8 cellular contexts compared by ENCODE assay signal in the genomic region with DNA sequence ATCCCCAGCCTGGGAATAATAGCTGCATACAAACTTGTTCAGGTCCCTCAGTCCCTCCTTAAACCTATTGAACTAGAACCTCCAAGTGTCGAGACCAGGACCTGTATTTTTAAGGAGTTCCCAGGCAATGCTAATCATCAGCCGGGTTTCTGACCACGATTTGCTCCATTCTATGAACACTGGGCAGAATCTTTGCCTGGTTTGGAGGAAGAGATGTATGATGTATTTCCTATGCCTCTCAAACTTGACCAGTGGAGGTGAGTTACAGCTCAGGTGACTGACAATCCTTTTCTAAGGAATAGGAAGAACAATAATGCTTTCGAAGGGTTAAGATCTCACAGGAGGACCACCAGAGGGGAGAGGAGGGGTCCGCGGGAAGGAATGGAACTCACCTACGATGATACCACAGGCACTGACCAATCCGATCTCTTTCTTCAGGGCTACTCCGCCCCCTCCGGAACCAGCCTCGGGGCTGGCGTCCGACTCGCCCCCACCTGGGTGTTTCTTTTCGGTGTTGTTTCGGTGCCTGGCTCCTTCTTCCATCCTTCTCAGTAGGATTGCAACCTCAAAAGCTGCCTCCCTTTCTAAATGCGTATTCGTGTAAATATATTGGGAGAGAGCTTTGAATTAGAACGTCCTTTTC. TPM values are rescaled to one million over a fixed set of nuclear protein-coding genes. Genes with fewer than 3 reads are reported as not detected.
DNase-seq lines count a peak whose midpoint lies in the region; ATAC-seq, FAIRE-seq and TF ChIP-seq lines count a peak whose summit lies in the region.
"Had no signal": no experiment of that assay in that cellular context is flagged by ENCODE, and none has a peak within 500 bp of the region (broad histone marks: within the 10 kb centered on the region; RNA-seq: fewer than 3 reads in every experiment).

No MANE protein-coding gene starts in this region.

- intact Hi-C loops in endothelial cell of umbilical vein (cut with micrococcal nuclease) (loop anchor here (1.0 to 10.0 kb wide), 3 partner anchors 28 to 198 kb away; partner anchors contain the start of gene AJUBA), mucosa of descending colon (cut with DNase I, micrococcal nuclease) (no loop called here)

- POLR2A ChIA-PET in endothelial cell of umbilical vein (lab: Charles Lee): interaction anchor here (0.6 to 0.7 kb wide), 2 partner anchors 60 to 900 kb away, joined by 4 to 10 read pairs; no protein-coding TSS in a partner anchor

- H3K9ac ChIP-seq in endothelial cell of umbilical vein (replicated peaks; ENCODE audit: extremely low read depth, insufficient read depth, low read length) (no peak overlapping the region), subcutaneous abdominal adipose tissue (ENCODE audit: low read length in 5 of 5) (peak overlapping the region in 3 of 5 donors; percentile 31 to 62 (median 54))

- BruUV-seq in endothelial cell of umbilical vein (replicated peaks; lab: Mats Ljungman, UMichigan): no TSS peak

- no peaks in the 10 kb centered on the region for H3K9me3 ChIP-seq in endothelial cell of umbilical vein (replicated peaks; ENCODE audit: control insufficient read depth, insufficient read depth, low read length)
- H3K9me3 ChIP-seq in mucosa of descending colon: no peaks in the 10 kb centered on the region
- H3K9me3 ChIP-seq in subcutaneous abdominal adipose tissue (ENCODE audit: control insufficient read depth in 5 of 5, low read length in 5 of 5): no peaks in the 10 kb centered on the region

- peak overlapping the region; percentile 51 for H2AFZ ChIP-seq in endothelial cell of umbilical vein (ENCODE audit: low read depth, low read length)

- TF ChIP-seq CTCF in LNCaP clone FGC (IDR thresholded peaks at IDR 0.05; ENCODE audit: control insufficient read depth, extremely low read depth, insufficient read depth) (no peak), endothelial cell of umbilical vein (IDR thresholded peaks at IDR 0.05; ENCODE audit: extremely low read depth in 1 of 2, insufficient read depth in 1 of 2, low read depth in 1 of 2, low read length in 2 of 2) (no peak), mucosa of descending colon (IDR thresholded peaks at IDR 0.05) (no peak), GM10266 (IDR thresholded peaks at IDR 0.05; ENCODE audit: control insufficient read depth, insufficient read depth, low read depth, missing control alignments) (no peak)

- H3K4me1 ChIP-seq in endothelial cell of umbilical vein (ENCODE audit: control insufficient read depth, extremely low read depth, insufficient read depth, low read length): peaks cover 23% of the 10 kb centered on the region
- no peaks in the 10 kb centered on the region for H3K4me1 ChIP-seq in mucosa of descending colon (ENCODE audit: low read depth)
- peaks cover 0 to 30% (median 27%) of the 10 kb centered on the region in 5 donors for H3K4me1 ChIP-seq in subcutaneous abdominal adipose tissue (ENCODE audit: control insufficient read depth in 5 of 5, insufficient read depth in 5 of 5, low read length in 5 of 5)

- FAIRE-seq in endothelial cell of umbilical vein (lab: Jason Lieb, UNC): peak; percentile 61

- H3K4me3 ChIP-seq in LNCaP clone FGC (ENCODE audit: low read depth, low read length) (peak overlapping the region; percentile 16; the same call in 1 of the 2 replicates), endothelial cell of umbilical vein (replicated peaks in 1 of 3; ENCODE audit: insufficient read depth in 1 of 3, low read depth in 1 of 3, low read length in 3 of 3) (peak overlapping the region; percentile 35 to 92 (median 67)), mucosa of descending colon (peak overlapping the region; percentile 3), subcutaneous abdominal adipose tissue (ENCODE audit: low read depth in 1 of 5, low read length in 5 of 5) (peak overlapping the region; percentile 50 to 74 (median 65))

- H3K36me3 ChIP-seq in endothelial cell of umbilical vein (ENCODE audit: control insufficient read depth in 2 of 2, extremely low read depth in 1 of 2, insufficient read depth in 2 of 2, low read length in 2 of 2) (no peaks in the 10 kb centered on the region), mucosa of descending colon (ENCODE audit: low read depth) (no peaks in the 10 kb centered on the region), subcutaneous abdominal adipose tissue (ENCODE audit: control insufficient read depth in 5 of 5, insufficient read depth in 5 of 5, low read length in 5 of 5) (no peaks in the 10 kb centered on the region)

- ATAC-seq in mucosa of descending colon (peak; percentile 84), GM21786 (IDR thresholded peaks at IDR 0.05; ENCODE audit: unreplicated experiment) (no peak)

- DNase-seq in LNCaP clone FGC (ENCODE audit: low read depth): no peak
- DNase-seq in activated CD4-positive, alpha-beta T cell treated with anti-CD3 and anti-CD28 coated beads for 4 hours: peak; percentile 23 to 33
- DNase-seq in endothelial cell of umbilical vein (ENCODE audit: low read depth, low spot score): peak; percentile 16
- DNase-seq in mucosa of descending colon: peak; percentile 69 to 74 (median 74)
- DNase-seq in GM10266 (ENCODE audit: extremely low spot score): no peak

- peak overlapping the region; percentile 92 for H3K4me2 ChIP-seq in endothelial cell of umbilical vein (ENCODE audit: insufficient read depth, low read length)

- CTCF ChIA-PET in endothelial cell of umbilical vein (lab: Charles Lee): interaction anchor here (0.7 to 25.6 kb wide), 5 partner anchors 27 to 810 kb away, joined by 3 to 1289 read pairs (median 3); partner anchors contain the start of gene CEBPE

- H3K79me2 ChIP-seq in endothelial cell of umbilical vein (ENCODE audit: control insufficient read depth, insufficient read depth, low read length): no peaks in the 10 kb centered on the region

- dilution Hi-C loops in endothelial cell of umbilical vein (cut with MboI; ENCODE audit: extremely low pct_ligation_motif_present, low sequenced_read_pairs): no loop called here

- H3K27ac ChIP-seq in endothelial cell of umbilical vein (ENCODE audit: insufficient read depth, low read depth, low read length): no peak overlapping the region
- H3K27ac ChIP-seq in subcutaneous abdominal adipose tissue (ENCODE audit: low read depth, low read length): no peak overlapping the region

- H3K27me3 ChIP-seq in endothelial cell of umbilical vein (ENCODE audit: control insufficient read depth in 2 of 2, insufficient read depth in 2 of 2, low read length in 2 of 2) (peaks cover 10 to 19% of the 10 kb centered on the region in 2 experiments), subcutaneous abdominal adipose tissue (ENCODE audit: control insufficient read depth in 5 of 5, insufficient read depth in 4 of 5, low read length in 5 of 5) (peaks cover 5 to 14% (median 7%) of the 10 kb centered on the region in 5 donors)

- H4K20me1 ChIP-seq in endothelial cell of umbilical vein (replicated peaks; ENCODE audit: control insufficient read depth, extremely low read depth, insufficient read depth, low read length): no peaks in the 10 kb centered on the region

- no peak for TF ChIP-seq POLR2A in endothelial cell of umbilical vein (IDR thresholded peaks at IDR 0.05; ENCODE audit: low read depth, low read length)

- H3K9me1 ChIP-seq in endothelial cell of umbilical vein (replicated peaks; ENCODE audit: control insufficient read depth, extremely low read depth, insufficient read depth, low read length): no peaks in the 10 kb centered on the region

TF ChIP-seq in endothelial cell of umbilical vein, 7 proteins besides CTCF, POLR2A, EP300 and RAD21:
- no peak for TF ChIP-seq FOS (IDR thresholded peaks at IDR 0.05; ENCODE audit: borderline replicate concordance, insufficient read depth, low read length)
- no peak for TF ChIP-seq JUN (IDR thresholded peaks at IDR 0.05; ENCODE audit: borderline replicate concordance, insufficient read depth, insufficient read length, low read depth)
- TF ChIP-seq GATA2 (IDR thresholded peaks at IDR 0.05; ENCODE audit: insufficient read depth, insufficient read length, low read depth, low read length): no peak
- no peak for TF ChIP-seq EZH2 (IDR thresholded peaks at IDR 0.05; ENCODE audit: borderline replicate concordance, low read depth, low read length, severe bottlenecking)
- no peak for TF ChIP-seq POLR2AphosphoS5 (IDR thresholded peaks at IDR 0.05; ENCODE audit: insufficient read depth, low read depth, low read length)
- no peak for TF ChIP-seq MYC (IDR thresholded peaks at IDR 0.05; ENCODE audit: low read depth, low read length)
- TF ChIP-seq MAX (IDR thresholded peaks at IDR 0.05; ENCODE audit: insufficient read depth, insufficient read length): no peak
TF ChIP-seq in endothelial cell of umbilical vein: peak in this region for 0.

RNA-seq across cellular contexts. Expression of gene SLC7A8, which starts 1.0 kb away (rescaled TPM):
- total RNA-seq in endothelial cell of umbilical vein (1.1 and 1.6 TPM in 2 replicates), mucosa of descending colon (10 to 100 TPM; 16.0 to 26.4 (median 22.0) TPM)
- 0.76 and 0.88 TPM in 2 replicates for polyA plus RNA-seq in endothelial cell of umbilical vein
- polyA plus RNA-seq in endothelial cell of umbilical vein (2011; cell fraction: cytosol; rRNA removed): 0.56 and 0.61 TPM in 2 replicates
- 0.57 and 1.0 TPM in 2 replicates for polyA plus RNA-seq in endothelial cell of umbilical vein (2011; cell fraction: nucleus; rRNA removed)
- polyA plus RNA-seq in endothelial cell of umbilical vein (2012): 2.7 and 16.6 TPM in 2 replicates
- 1.9 and 3.4 TPM in 2 replicates for polyA minus RNA-seq in endothelial cell of umbilical vein
- polyA minus RNA-seq in endothelial cell of umbilical vein (2011; cell fraction: cytosol; rRNA and poly(A)+ RNA removed): not detected
- 0.24 and 0.29 TPM in 2 replicates for polyA minus RNA-seq in endothelial cell of umbilical vein (2011; cell fraction: nucleus; rRNA and poly(A)+ RNA removed)

RNA-seq across cellular contexts. Expression of gene RNF212B, which starts 55.2 kb away (rescaled TPM):
- not detected in 2 replicates for total RNA-seq in endothelial cell of umbilical vein
- not detected in 2 replicates for polyA plus RNA-seq in endothelial cell of umbilical vein
- polyA plus RNA-seq in endothelial cell of umbilical vein (2011; cell fraction: cytosol; rRNA removed): not detected in 2 replicates
- polyA plus RNA-seq in endothelial cell of umbilical vein (2011; cell fraction: nucleus; rRNA removed): not detected in 2 replicates
- not detected in 2 replicates for polyA plus RNA-seq in endothelial cell of umbilical vein (2012)
- not detected in 2 replicates for polyA minus RNA-seq in endothelial cell of umbilical vein
- not detected for polyA minus RNA-seq in endothelial cell of umbilical vein (2011; cell fraction: cytosol; rRNA and poly(A)+ RNA removed)
- polyA minus RNA-seq in endothelial cell of umbilical vein (2011; cell fraction: nucleus; rRNA and poly(A)+ RNA removed): not detected in 2 replicates
- not detected for total RNA-seq in mucosa of descending colon
- total RNA-seq: T-helper 2 cell treated with Interferon-gamma antibody and Interleukin-4, amounts not matched to agents 100 ng/mL and 5 ng/mL, for 36 hours had no signal

Comparison
In these comparisons a context has a peak if more than half of its experiments do, and no peak if none do; other contexts are left out.
1. DNase-seq: peak in activated CD4-positive, alpha-beta T cell treated with anti-CD3 and anti-CD28 coated beads for 4 hours (2 of 2), endothelial cell of umbilical vein (single experiment) and mucosa of descending colon (3 of 3); none in LNCaP clone FGC (single experiment) and GM10266 (single experiment).
2. H3K4me3 ChIP-seq: peak in every context shown above with its lines; median percentile 67 in endothelial cell of umbilical vein; 65 in subcutaneous abdominal adipose tissue; 16 in LNCaP clone FGC; 3 in mucosa of descending colon.